Comparison of ENCODE assay signal across 18 cellular contexts in the genomic region with DNA sequence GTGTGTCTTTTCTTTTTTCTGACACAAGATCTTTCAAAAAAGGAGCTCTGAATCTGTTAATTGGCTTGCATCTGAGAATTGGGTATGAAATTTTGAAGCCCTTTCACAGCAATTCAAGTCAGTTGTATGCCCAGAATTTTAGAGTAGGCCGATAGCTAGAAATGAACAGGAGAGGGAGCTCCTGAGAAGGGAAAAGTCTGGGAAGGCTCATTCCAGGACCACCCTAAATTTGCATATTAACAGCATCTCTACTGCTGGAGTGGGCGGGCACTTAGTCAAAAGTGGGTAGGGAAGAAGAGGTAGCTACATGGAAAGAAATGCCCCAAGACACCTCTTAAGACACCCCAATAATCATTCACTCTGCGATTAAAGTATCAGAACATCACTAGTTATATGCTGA.
DNase-seq lines count a peak whose midpoint lies in the region; ATAC-seq, FAIRE-seq and TF ChIP-seq lines count a peak whose summit lies in the region.
"Had no signal": no experiment of that assay in that cellular context is flagged by ENCODE, and none has a peak within 500 bp of the region (broad histone marks: within the 10 kb centered on the region; RNA-seq: fewer than 3 reads in every experiment).

No MANE protein-coding gene starts in this region.

- no peaks in the 10 kb centered on the region for H3F3A ChIP-seq in PC-3 (ENCODE audit: low read length, unreplicated experiment)

- FAIRE-seq in HepG2 (lab: Jason Lieb, UNC) (no peak), urothelium cell line (lab: Jason Lieb, UNC) (no peak)
- FAIRE-seq: GM12878 had no signal

- H3K36me3 Mint-ChIP-seq in CD4-positive, alpha-beta T cell (ENCODE audit: low read depth) = no peaks in the 10 kb centered on the region
- H3K36me3 Mint-ChIP-seq: T-cell had no signal

- CTCF ChIA-PET in HepG2 (lab: Yijun Ruan, JAX; ENCODE audit: low intra/inter-chr PET ratio, low total read pairs) (interaction anchor here (1.1 kb wide), 1 partner anchor 420 kb away, joined by 4 read pairs; no protein-coding TSS in a partner anchor), PC-3 (lab: Charles Lee) (no interaction called here)
- CTCF ChIA-PET in CD4-positive, alpha-beta T cell (lab: Charles Lee) = no interaction called here

- no peak overlapping the region for H3K4me3 ChIP-seq in HepG2 (replicated peaks in 1 of 3; ENCODE audit: insufficient read depth in 1 of 3, low read depth in 2 of 3, low read length in 3 of 3)
- no peak overlapping the region for H3K4me3 ChIP-seq in right lobe of liver
- H3K4me3 ChIP-seq in PC-3 (ENCODE audit: low read length) = no peak overlapping the region
- H3K4me3 ChIP-seq in epithelial cell of esophagus (ENCODE audit: low read length) = no peak overlapping the region
- H3K4me3 ChIP-seq: GM12878, sigmoid colon, upper lobe of right lung had no signal

- no peaks in the 10 kb centered on the region for H3K4me1 ChIP-seq in HepG2 (ENCODE audit: insufficient read depth, low read length)
- H3K4me1 ChIP-seq in right lobe of liver = no peaks in the 10 kb centered on the region
- H3K4me1 ChIP-seq in PC-3 (ENCODE audit: insufficient read depth, low read length) = no peaks in the 10 kb centered on the region
- H3K4me1 ChIP-seq: sigmoid colon, upper lobe of right lung had no signal

- BruUV-seq in HepG2 (replicated peaks; lab: Mats Ljungman, UMichigan) (no TSS peak), PC-3 (replicated peaks; lab: Mats Ljungman, UMichigan) (no TSS peak)

- no peak overlapping the region for H3K9ac ChIP-seq in HepG2 (ENCODE audit: insufficient read depth, low read depth, low read length)
- H3K9ac ChIP-seq in PC-3 (ENCODE audit: low read length) = no peak overlapping the region

- 0 out of 2 replicates have a peak, but pooled peaks have one; percentile 24 for TF ChIP-seq CTCF in HepG2 (CRISPR knock-in tag; IDR thresholded peaks at IDR 0.05)
- no peak for TF ChIP-seq CTCF in right lobe of liver (IDR thresholded peaks at IDR 0.05)
- TF ChIP-seq CTCF in PC-3 (conservative IDR thresholded peaks at IDR 0.05; ENCODE audit: low read depth, low read length) = peak; percentile 61
- peak; percentile 41 for TF ChIP-seq CTCF in epithelial cell of esophagus (IDR thresholded peaks at IDR 0.05; ENCODE audit: insufficient read depth, low read depth, low read length, missing control alignments)
- no peak for TF ChIP-seq CTCF in omental fat pad (IDR thresholded peaks at IDR 0.05)
- no peak for TF ChIP-seq CTCF in CD4-positive, alpha-beta T cell (IDR thresholded peaks at IDR 0.05)

- no peak for TF ChIP-seq POLR2A in HepG2 (IDR thresholded peaks at IDR 0.05; ENCODE audit: insufficient read depth in 1 of 2, low read depth in 2 of 2, low read length in 2 of 2)
- TF ChIP-seq POLR2A in right lobe of liver (IDR thresholded peaks at IDR 0.05) = no peak

- TF ChIP-seq EP300 in HepG2 (IDR thresholded peaks at IDR 0.05; ENCODE audit: low read depth in 2 of 2, low read length in 2 of 2) (no peak), HepG2 (CRISPR knock-in tag; IDR thresholded peaks at IDR 0.05; ENCODE audit: borderline replicate concordance) (no peak)

- POLR2A ChIA-PET in HepG2 (lab: Yijun Ruan, JAX) (no interaction called here), PC-3 (lab: Charles Lee; ENCODE audit: unreplicated experiment) (no interaction called here)
- POLR2A ChIA-PET in CD4-positive, alpha-beta T cell (lab: Charles Lee) = no interaction called here

- DNase-seq in HepG2 (ENCODE audit: low spot score) (no peak), right lobe of liver (no peak), PC-3 (peak; percentile 33), epithelial cell of esophagus (ENCODE audit: low read depth) (peak; percentile 10), urothelium cell line (ENCODE audit: low spot score) (peak; percentile 3), omental fat pad (ENCODE audit: low spot score) (no peak)
- no peak for DNase-seq in CD4-positive, alpha-beta T cell
- DNase-seq in activated CD4-positive, alpha-beta T cell treated with anti-CD3 and anti-CD28 coated beads, Interleukin-2, amount 50 U/mL, for 4 hours = no peak
- DNase-seq: activated CD4-positive, alpha-beta T cell treated with anti-CD3 and anti-CD28 coated beads, Interleukin-2, amount 10 ng/mL, durations not matched to agents 7 days and 5 days; activated T-cell treated with anti-CD3 and anti-CD28 coated beads, Interleukin-2, amount 50 U/mL, for 72 hours; cortex of kidney; IMR-90; NCI-H1930; sigmoid colon; stimulated activated CD4-positive, alpha-beta T cell treated with anti-CD3 and anti-CD28 coated beads, Interleukin-4, amount 100 ng/mL, for 1 hour; T-cell; upper lobe of right lung had no signal

- no peaks in the 10 kb centered on the region for H3K9me2 ChIP-seq in PC-3 (replicated peaks; ENCODE audit: low read length)

- H3K9me3 ChIP-seq in HepG2 (ENCODE audit: low read length) (no peaks in the 10 kb centered on the region), right lobe of liver (no peaks in the 10 kb centered on the region), PC-3 (ENCODE audit: low read length) (no peaks in the 10 kb centered on the region)
- no peaks in the 10 kb centered on the region for H3K9me3 ChIP-seq in CD4-positive, alpha-beta T cell (ENCODE audit: control insufficient read depth, low read length)
- H3K9me3 ChIP-seq: sigmoid colon, upper lobe of right lung had no signal

- H3K79me2 ChIP-seq in HepG2 (ENCODE audit: insufficient read depth, low read length) (no peaks in the 10 kb centered on the region), PC-3 (ENCODE audit: low read length) (no peaks in the 10 kb centered on the region)

- in situ Hi-C loops in HepG2 (cut with HindIII; ENCODE audit: extremely low pct_ligation_motif_present, low pct_unique_long_range_greater_than_20kb) = no loop called here

- H3K27ac ChIP-seq in HepG2 (ENCODE audit: extremely low read length, insufficient read depth, low read length) (no peak overlapping the region), right lobe of liver (no peak overlapping the region), PC-3 (ENCODE audit: low read length) (no peak overlapping the region)
- H3K27ac ChIP-seq in CD4-positive, alpha-beta T cell (ENCODE audit: low read depth, low read length) = no peak overlapping the region
- H3K27ac ChIP-seq: sigmoid colon, upper lobe of right lung had no signal

- no peak for TF ChIP-seq RAD21 in HepG2 (CRISPR knock-in tag; IDR thresholded peaks at IDR 0.05)

- intact Hi-C loops in HepG2 (cut with micrococcal nuclease; ENCODE audit: unreplicated experiment) (loop anchor here (1.0 kb wide), 1 partner anchor 420 kb away; no protein-coding TSS in a partner anchor), right lobe of liver (cut with DNase I) (no loop called here), PC-3 (cut with micrococcal nuclease) (loop anchor here (1.0 to 10.0 kb wide), 2 partner anchors 420 to 819 kb away; no protein-coding TSS in a partner anchor)
- intact Hi-C loops in CD4-positive, alpha-beta T cell (cut with DNase I, micrococcal nuclease) = no loop called here

- H3K27me3 Mint-ChIP-seq in CD4-positive, alpha-beta T cell = no peaks in the 10 kb centered on the region
- H3K27me3 Mint-ChIP-seq: activated CD4-positive, alpha-beta T cell treated with anti-CD3 and anti-CD28 coated beads, Interleukin-2, amount 10 ng/mL, durations not matched to agents 7 days and 5 days; T-cell had no signal

- H3K27me3 ChIP-seq in HepG2 (ENCODE audit: control insufficient read depth in 1 of 2, insufficient read depth in 2 of 2, low read length in 2 of 2) (no peaks in the 10 kb centered on the region), right lobe of liver (no peaks in the 10 kb centered on the region), PC-3 (ENCODE audit: low read length) (no peaks in the 10 kb centered on the region)
- H3K27me3 ChIP-seq in CD4-positive, alpha-beta T cell (ENCODE audit: control insufficient read depth, insufficient read depth, low read length) = no peaks in the 10 kb centered on the region
- H3K27me3 ChIP-seq: sigmoid colon, upper lobe of right lung had no signal

- WGBS in HepG2 (ENCODE audit: low lambda C conversion rate) = 61% methylated on average over 3 of the region's 3 CpGs
- WGBS in right lobe of liver (ENCODE audit: insufficient coverage, low coverage, low lambda C conversion rate, missing lambda C conversion rate) = 56% methylated on average over 3 of the region's 3 CpGs

- H4K20me1 ChIP-seq in HepG2 (ENCODE audit: insufficient read depth, low read length) = no peaks in the 10 kb centered on the region
- H4K20me1 ChIP-seq in PC-3 (ENCODE audit: low read length) = no peaks in the 10 kb centered on the region

- H3K4me3 Mint-ChIP-seq in CD4-positive, alpha-beta T cell = no peak overlapping the region
- H3K4me3 Mint-ChIP-seq: activated CD4-positive, alpha-beta T cell treated with anti-CD3 and anti-CD28 coated beads, Interleukin-2, amount 10 ng/mL, durations not matched to agents 7 days and 5 days; activated T-cell treated with anti-CD3 and anti-CD28 coated beads, Interleukin-2, amount 50 U/mL, for 72 hours; T-cell had no signal

- H3K9me3 Mint-ChIP-seq in CD4-positive, alpha-beta T cell = peaks cover 5% of the 10 kb centered on the region
- H3K9me3 Mint-ChIP-seq: activated CD4-positive, alpha-beta T cell treated with anti-CD3 and anti-CD28 coated beads, Interleukin-2, amount 10 ng/mL, durations not matched to agents 7 days and 5 days had no signal

- ATAC-seq in HepG2 (peak; percentile 63), right lobe of liver (no peak), PC-3 (no peak; the same call in 1 of the 2 replicates), omental fat pad (ENCODE audit: low FRiP score) (no peak)
- no peak for ATAC-seq in CD4-positive, alpha-beta T cell (ENCODE audit: poor library complexity)
- ATAC-seq: activated T-cell treated with anti-CD3 and anti-CD28 coated beads, Interleukin-2, amount 50 U/mL, for 72 hours; GM12878; T-cell; upper lobe of right lung had no signal

- H3K36me3 ChIP-seq in HepG2 (replicated peaks in 1 of 2; ENCODE audit: control insufficient read depth in 1 of 2, insufficient read depth in 2 of 2, low read length in 2 of 2) (no peaks in the 10 kb centered on the region), right lobe of liver (no peaks in the 10 kb centered on the region), PC-3 (ENCODE audit: low read depth, low read length) (no peaks in the 10 kb centered on the region)
- H3K36me3 ChIP-seq: sigmoid colon, upper lobe of right lung had no signal

- H3K4me1 Mint-ChIP-seq in CD4-positive, alpha-beta T cell (ENCODE audit: low read depth) = no peaks in the 10 kb centered on the region
- H3K4me1 Mint-ChIP-seq: activated CD4-positive, alpha-beta T cell treated with anti-CD3 and anti-CD28 coated beads, Interleukin-2, amount 10 ng/mL, durations not matched to agents 7 days and 5 days; T-cell had no signal

- no peak overlapping the region for H3K27ac Mint-ChIP-seq in CD4-positive, alpha-beta T cell
- H3K27ac Mint-ChIP-seq: activated CD4-positive, alpha-beta T cell treated with anti-CD3 and anti-CD28 coated beads, Interleukin-2, amount 10 ng/mL, durations not matched to agents 7 days and 5 days; activated T-cell treated with anti-CD3 and anti-CD28 coated beads, Interleukin-2, amount 50 U/mL, for 72 hours; T-cell had no signal

- H2AFZ ChIP-seq in HepG2 (ENCODE audit: low read length) (no peak overlapping the region), PC-3 (ENCODE audit: low read length) (no peak overlapping the region)

- H3K4me2 ChIP-seq in HepG2 (ENCODE audit: low read depth, low read length) (no peak overlapping the region), PC-3 (ENCODE audit: low read length) (no peak overlapping the region)

TF ChIP-seq in HepG2, 621 proteins besides CTCF, POLR2A, EP300 and RAD21 (continues in another document):
- TF ChIP-seq STAG1 (CRISPR knock-in tag; IDR thresholded peaks at IDR 0.05) = peak; percentile 25; the same call in 1 of the 2 replicates

Comparison
In these comparisons a context has a peak if more than half of its experiments do, and no peak if none do; other contexts are left out.
1. CTCF ChIP-seq: peak in HepG2 (single experiment), PC-3 (single experiment) and epithelial cell of esophagus (single experiment); none in right lobe of liver (0 of 4), omental fat pad (0 of 3) and CD4-positive, alpha-beta T cell (single experiment).
2. intact Hi-C loops: an anchor here in HepG2 (1.0 kb wide) and PC-3 (1.0 to 10.0 kb wide); none called in right lobe of liver and CD4-positive, alpha-beta T cell.
3. DNase-seq: peak in PC-3 (single experiment), epithelial cell of esophagus (single experiment) and urothelium cell line (single experiment); none in HepG2 (single experiment), right lobe of liver (0 of 3), omental fat pad (single experiment), CD4-positive, alpha-beta T cell (0 of 10) and activated CD4-positive, alpha-beta T cell treated with anti-CD3 and anti-CD28 coated beads, Interleukin-2, amount 50 U/mL, for 4 hours (0 of 2).